14 cellular contexts compared by ENCODE assay signal in genomic region chr17:76685846-76686245, GRCh38. TPM values are rescaled to one million over a fixed set of nuclear protein-coding genes. Genes with fewer than 3 reads are reported as not detected.
DNase-seq lines count a peak whose midpoint lies in the region; ATAC-seq and TF ChIP-seq lines count a peak whose summit lies in the region.
"Had no signal": no experiment of that assay in that cellular context is flagged by ENCODE, and none has a peak within 500 bp of the region (broad histone marks: within the 10 kb centered on the region; RNA-seq: fewer than 3 reads in every experiment).

No MANE protein-coding gene starts in this region.

- H3K27ac ChIP-seq in ascending aorta (peak overlapping the region; percentile 89 to 91), heart right ventricle (peak overlapping the region in 9 of 10 donors; percentile 1 to 99 (median 95)), mesenchymal stem cell (ENCODE audit: low read length, poor library complexity, severe bottlenecking) (no peak overlapping the region), tibial artery (peak overlapping the region; percentile 84 to 89)

- H3K4me3 ChIP-seq in ascending aorta (no peak overlapping the region), heart right ventricle (no peak overlapping the region), mesenchymal stem cell (ENCODE audit: insufficient read depth in 1 of 2, low read depth in 1 of 2, low read length in 2 of 2) (no peak overlapping the region), tibial artery (no peak overlapping the region)

- no peak overlapping the region for H3K9ac ChIP-seq in mesenchymal stem cell (ENCODE audit: low read length)

- no peak overlapping the region for H2BK5ac ChIP-seq in mesenchymal stem cell (ENCODE audit: low read depth, low read length, poor library complexity, severe bottlenecking)

- no peak overlapping the region for H3K4ac ChIP-seq in mesenchymal stem cell (ENCODE audit: low read depth in 1 of 2, low read length in 2 of 2)

- peaks cover 41% of the 10 kb centered on the region for H3K79me1 ChIP-seq in mesenchymal stem cell (replicated peaks; ENCODE audit: low read length, poor library complexity, severe bottlenecking)

- ATAC-seq in heart right ventricle: peak in 1 of 8 donors; percentile 13
- no peak for ATAC-seq in GM19023 (IDR thresholded peaks at IDR 0.05; ENCODE audit: unreplicated experiment)

- H3K14ac ChIP-seq in mesenchymal stem cell (ENCODE audit: low read length in 2 of 2): no peak overlapping the region

- peaks cover 9 to 33% of the 10 kb centered on the region in 2 donors for H3K4me1 ChIP-seq in ascending aorta
- H3K4me1 ChIP-seq in heart right ventricle: peaks cover 63 to 100% (median 92%) of the 10 kb centered on the region in 9 donors
- peaks cover 71% of the 10 kb centered on the region for H3K4me1 ChIP-seq in mesenchymal stem cell (ENCODE audit: control insufficient read depth, insufficient read depth, low read depth, low read length)
- peaks cover 6 to 66% (median 49%) of the 10 kb centered on the region in 4 donors for H3K4me1 ChIP-seq in tibial artery

- DNase-seq in ascending aorta (ENCODE audit: low spot score in 2 of 2) (no peak), heart right ventricle (peak in 1 of 2 donors; percentile 53), mesenchymal stem cell (no peak), tibial artery (no peak), NCI-H1105 (lab: John Stamatoyannopoulos, UW) (no peak), foreskin melanocyte (no peak), NCI-H82 (lab: John Stamatoyannopoulos, UW) (no peak)
- DNase-seq: EL, Karpas-422, NCI-H187 treated with DMSO at 0.1 percent for 48 hours, NCI-H774 had no signal

- TF ChIP-seq CTCF in ascending aorta (IDR thresholded peaks at IDR 0.05): no peak
- TF ChIP-seq CTCF in heart right ventricle (IDR thresholded peaks at IDR 0.05): no peak
- no peak for TF ChIP-seq CTCF in tibial artery (IDR thresholded peaks at IDR 0.05)

- H3K18ac ChIP-seq in mesenchymal stem cell (ENCODE audit: low read depth in 1 of 2, low read length in 2 of 2): no peak overlapping the region

- H2BK120ac ChIP-seq in mesenchymal stem cell (ENCODE audit: low read depth, low read length): no peak overlapping the region

- no peak overlapping the region for H3K23ac ChIP-seq in mesenchymal stem cell (ENCODE audit: low read length in 2 of 2)

- intact Hi-C loops in ascending aorta (cut with DNase I) (loop anchor here (5.0 kb wide), 1 partner anchor 41 kb away; the partner anchor contains the start of genes JMJD6 and METTL23), heart right ventricle (cut with DNase I) (loop anchor here in 1 of 10 donors (2.0 kb wide), 1 partner anchor 25 kb away; the partner anchor contains the start of gene MXRA7), tibial artery (cut with DNase I; ENCODE audit: low total_unique reads) (no loop called here)

- WGBS in heart right ventricle, 2 donors: 31 to 49% methylated on average over 8 of the region's 8 CpGs
- WGBS in mesenchymal stem cell: 91% methylated on average over 8 of the region's 8 CpGs

- H3K36me3 ChIP-seq in ascending aorta (peaks cover 30 to 50% of the 10 kb centered on the region in 2 donors), heart right ventricle (peaks cover 0 to 57% (median 9%) of the 10 kb centered on the region in 9 donors), mesenchymal stem cell (ENCODE audit: control insufficient read depth in 1 of 2, insufficient read depth in 2 of 2, low read depth in 1 of 2, low read length in 2 of 2) (peaks cover 36 to 57% of the 10 kb centered on the region in 2 experiments), tibial artery (peaks cover 28 to 46% (median 35%) of the 10 kb centered on the region in 3 donors)

- H3K9me3 ChIP-seq in ascending aorta: no peaks in the 10 kb centered on the region
- no peaks in the 10 kb centered on the region for H3K9me3 ChIP-seq in heart right ventricle
- H3K9me3 ChIP-seq in mesenchymal stem cell (ENCODE audit: control insufficient read depth, low read length): no peaks in the 10 kb centered on the region
- H3K9me3 ChIP-seq in tibial artery: no peaks in the 10 kb centered on the region

- no peak overlapping the region for H2BK15ac ChIP-seq in mesenchymal stem cell (ENCODE audit: low read depth, poor library complexity, severe bottlenecking)

- H2BK12ac ChIP-seq in mesenchymal stem cell (ENCODE audit: low read length in 2 of 2): no peak overlapping the region

- no peak overlapping the region for H4K8ac ChIP-seq in mesenchymal stem cell (ENCODE audit: low read length)

- no peak overlapping the region for H2AFZ ChIP-seq in mesenchymal stem cell (ENCODE audit: low read depth, low read length)

- no peak overlapping the region for H3K4me2 ChIP-seq in mesenchymal stem cell (ENCODE audit: low read length, poor library complexity, severe bottlenecking)

- H3K27me3 ChIP-seq in ascending aorta (no peaks in the 10 kb centered on the region), heart right ventricle (no peaks in the 10 kb centered on the region), mesenchymal stem cell (ENCODE audit: control insufficient read depth in 1 of 2, insufficient read depth in 1 of 2, low read length in 2 of 2) (no peaks in the 10 kb centered on the region), tibial artery (no peaks in the 10 kb centered on the region)

- H4K91ac ChIP-seq in mesenchymal stem cell (ENCODE audit: low read length): no peak overlapping the region

- peak overlapping the region; percentile 7 for H2AK5ac ChIP-seq in mesenchymal stem cell (ENCODE audit: low read length, severe bottlenecking)

RNA-seq across cellular contexts. Expression of gene MXRA7, which starts 24.9 kb away (rescaled TPM):
- total RNA-seq in ascending aorta (122 TPM), heart right ventricle (100 to 1,000 TPM; 298 to 586 (median 488) TPM)
- polyA plus RNA-seq in heart right ventricle: 100 to 1,000 TPM; 121 to 199 TPM
- 167 TPM for polyA plus RNA-seq in mesenchymal stem cell (2013, experiment 1 of 2)
- polyA plus RNA-seq in mesenchymal stem cell (2013, experiment 2 of 2): 173 TPM

RNA-seq across cellular contexts. Expression of gene JMJD6, which starts 40.6 kb away (rescaled TPM):
- 29.4 TPM for total RNA-seq in ascending aorta
- total RNA-seq in heart right ventricle: 10 to 100 TPM; 34.6 to 79.3 (median 43.2) TPM
- polyA plus RNA-seq in heart right ventricle: 10 to 100 TPM; 36.1 to 56.5 TPM
- 23.3 TPM for polyA plus RNA-seq in mesenchymal stem cell (2013, experiment 1 of 2)
- polyA plus RNA-seq in mesenchymal stem cell (2013, experiment 2 of 2): 24.1 TPM

RNA-seq across cellular contexts. Expression of gene METTL23, which starts 40.8 kb away (rescaled TPM):
- total RNA-seq in ascending aorta: 31.2 TPM
- 10 to 100 TPM; 18.0 to 29.9 (median 24.7) TPM for total RNA-seq in heart right ventricle
- 10 to 100 TPM; 24.5 to 41.8 TPM for polyA plus RNA-seq in heart right ventricle
- 35.5 TPM for polyA plus RNA-seq in mesenchymal stem cell (2013, experiment 1 of 2)
- polyA plus RNA-seq in mesenchymal stem cell (2013, experiment 2 of 2): 38.7 TPM

RNA-seq across cellular contexts. Expression of gene ST6GALNAC1, which starts 42.3 kb away (rescaled TPM):
- total RNA-seq in ascending aorta (3.4 TPM), heart right ventricle (1 to 10 TPM; 1.9 to 6.4 (median 3.3) TPM)
- polyA plus RNA-seq in heart right ventricle: 1 to 10 TPM; 3.4 to 7.3 TPM
- polyA plus RNA-seq in mesenchymal stem cell (2013, experiment 1 of 2): not detected
- polyA plus RNA-seq in mesenchymal stem cell (2013, experiment 2 of 2): 0.03 TPM
- total RNA-seq: NCI-H460 had no signal
- polyA plus RNA-seq: BJ had no signal

RNA-seq across cellular contexts. Expression of gene SRSF2, which starts 51.3 kb away (rescaled TPM):
- 429 TPM for total RNA-seq in ascending aorta
- 100 to 1,000 TPM in 1 of 10 donors, 10 to 100 TPM in 9; 58.8 to 103 (median 76.3) TPM for total RNA-seq in heart right ventricle
- polyA plus RNA-seq in heart right ventricle: 100 to 1,000 TPM in 1 of 2 donors, 10 to 100 TPM in 1; 93.4 to 109 TPM
- 127 TPM for polyA plus RNA-seq in mesenchymal stem cell (2013, experiment 1 of 2)
- 137 TPM for polyA plus RNA-seq in mesenchymal stem cell (2013, experiment 2 of 2)
